Comparison of ENCODE assay signal across 1 cellular context in genomic region chr17:32981611-32982010, GRCh38.
TF ChIP-seq lines count a peak whose summit lies in the region.
"Not testable (repeated sequence)": the region's sequence is repeated elsewhere in the genome, so short reads cannot be mapped to it uniquely, and the experiment has no call there.

No MANE protein-coding gene starts in this region.

TF ChIP-seq in K562, 482 proteins besides CTCF, POLR2A, EP300 and RAD21:
- peak; percentile 70 for TF ChIP-seq CEBPZ (IDR thresholded peaks at IDR 0.05; ENCODE audit: borderline replicate concordance, low read depth, low read length)
- TF ChIP-seq CBX1 (IDR thresholded peaks at IDR 0.05; ENCODE audit: low read depth): peak; percentile 29; the same call in 1 of the 2 replicates
- TF ChIP-seq TRIM24 (IDR thresholded peaks at IDR 0.05): peak; percentile 50 to 65; a peak in 3 of 4 replicates
- peak; percentile 28; the same call in 1 of the 2 replicates for TF ChIP-seq ATF3 (IDR thresholded peaks at IDR 0.05)
- TF ChIP-seq ATF3 (CRISPR knock-in tag; conservative IDR thresholded peaks at IDR 0.05); CEBPG (CRISPR knock-in tag; IDR thresholded peaks at IDR 0.05): not testable (repeated sequence)
- TF ChIP-seq ZFP36 (IDR thresholded peaks at IDR 0.05; ENCODE audit: low read depth, low read length, partially characterized antibody): peak; percentile 91
- peak; percentile 90 for TF ChIP-seq TRIM28 (IDR thresholded peaks at IDR 0.05)
- peak in 1 of 2 experiments; percentile 72; a peak in 1 of 3 replicates for TF ChIP-seq CBX3 (IDR thresholded peaks at IDR 0.05; ENCODE audit: borderline replicate concordance in 1 of 2, low read length in 2 of 2)
- 0 out of 2 replicates have a peak, but pooled peaks have one; percentile 40 for TF ChIP-seq XRCC3 (IDR thresholded peaks at IDR 0.05)
- peak; percentile 82 for TF ChIP-seq CBX5 (IDR thresholded peaks at IDR 0.05; ENCODE audit: borderline replicate concordance, low read depth)
- TF ChIP-seq CEBPG (tag; conservative IDR thresholded peaks at IDR 0.05 in 1 of 2, IDR thresholded peaks at IDR 0.05 in 1 of 2): peak; percentile 11 to 33; a peak in 1 of 4 replicates
- TF ChIP-seq CEBPB (tag; IDR thresholded peaks at IDR 0.05): peak; percentile 29
- TF ChIP-seq NFIC (IDR thresholded peaks at IDR 0.05): peak; percentile 88
